ENCODE assay signal across 2 cellular contexts in genomic region chr17:28370744-28371103, GRCh38.
TF ChIP-seq lines count a peak whose summit lies in the region.

No MANE protein-coding gene starts in this region.

TF ChIP-seq in SK-N-SH, 30 proteins besides CTCF, POLR2A, EP300 and RAD21 (continued from another document):
- TF ChIP-seq REST (IDR thresholded peaks at IDR 0.05; ENCODE audit: low read depth, low read length) (no peak), ZBTB33 (IDR thresholded peaks at IDR 0.05; ENCODE audit: borderline replicate concordance, low read depth) (no peak), EZH2phosphoT487 (IDR thresholded peaks at IDR 0.05; ENCODE audit: borderline replicate concordance, low read depth) (no peak), SMC3 (IDR thresholded peaks at IDR 0.05; ENCODE audit: low read depth, low read length) (no peak), RFX5 (IDR thresholded peaks at IDR 0.05; ENCODE audit: low read length) (no peak), GABPA (IDR thresholded peaks at IDR 0.05; ENCODE audit: low read depth) (no peak), NRF1 (IDR thresholded peaks at IDR 0.05; ENCODE audit: low read depth, low read length) (no peak), TEAD4 (IDR thresholded peaks at IDR 0.05; ENCODE audit: borderline replicate concordance, insufficient read depth) (no peak), FOXJ3 (CRISPR knock-in tag; IDR thresholded peaks at IDR 0.05) (no peak), YY1 (IDR thresholded peaks at IDR 0.05; ENCODE audit: low read depth) (no peak), NFIC (IDR thresholded peaks at IDR 0.05; ENCODE audit: borderline replicate concordance) (no peak)

TF ChIP-seq in SK-N-SH treated with all-trans-retinoic acid at 6 μM for 48 hours, 23 proteins besides CTCF, POLR2A, EP300 and RAD21 (continued from another document):
- TF ChIP-seq CREB5 (CRISPR knock-in tag; IDR thresholded peaks at IDR 0.05; ENCODE audit: low read depth), result no peak
- no peak for TF ChIP-seq TSHZ2 (CRISPR knock-in tag; IDR thresholded peaks at IDR 0.05)
- TF ChIP-seq ZNF70 (CRISPR knock-in tag; IDR thresholded peaks at IDR 0.05), result no peak
- no peak for TF ChIP-seq CSRNP3 (CRISPR knock-in tag; IDR thresholded peaks at IDR 0.05)
